Comparison of ENCODE assay signal across 13 cellular contexts in genomic region chr20:828987-829386, GRCh38. TPM values are rescaled to one million over a fixed set of nuclear protein-coding genes. Genes with fewer than 3 reads are reported as not detected.
DNase-seq lines count a peak whose midpoint lies in the region; ATAC-seq and TF ChIP-seq lines count a peak whose summit lies in the region.
"Had no signal": no experiment of that assay in that cellular context is flagged by ENCODE, and none has a peak within 500 bp of the region (broad histone marks: within the 10 kb centered on the region; RNA-seq: fewer than 3 reads in every experiment).

No MANE protein-coding gene starts in this region.

- TF ChIP-seq CTCF in fibroblast of villous mesenchyme (IDR thresholded peaks at IDR 0.05; ENCODE audit: insufficient read depth, low read depth, low read length) (no peak), WERI-Rb-1 (IDR thresholded peaks at IDR 0.05; ENCODE audit: low read depth, low read length) (no peak)

- H3K27ac ChIP-seq in WERI-Rb-1 = no peak overlapping the region

- H3K27me3 ChIP-seq in WERI-Rb-1 (ENCODE audit: insufficient read depth, low read depth, severe bottlenecking) = no peaks in the 10 kb centered on the region

- no peak overlapping the region for H3K4me3 ChIP-seq in fibroblast of villous mesenchyme (ENCODE audit: low read depth, low read length)
- no peak overlapping the region for H3K4me3 ChIP-seq in WERI-Rb-1 (ENCODE audit: low read depth, low read length)

- H3K36me3 ChIP-seq in WERI-Rb-1 = no peaks in the 10 kb centered on the region

- peak; percentile 60 for DNase-seq in activated effector memory CD4-positive, alpha-beta T cell treated with anti-CD3 and anti-CD28 coated beads, Interleukin-2, amount 50 U/mL, for 16 hours
- DNase-seq in activated effector memory CD4-positive, alpha-beta T cell treated with Interleukin-2 at 50 U/mL for 16 hours = no peak
- DNase-seq in OCI-M2 (lab: John Stamatoyannopoulos, UW; ENCODE audit: unreplicated experiment) (peak; percentile 36), fibroblast of villous mesenchyme (ENCODE audit: low read depth) (peak; percentile 55), ureter (ENCODE audit: low spot score) (peak; percentile 41), HuH-7.5 (ENCODE audit: low spot score) (no peak), WERI-Rb-1 (no peak)
- DNase-seq: ACHN, Calu3, left colon, NCI-H2081 treated with DMSO at 0.1 percent for 48 hours had no signal

- no peaks in the 10 kb centered on the region for H3K9me3 ChIP-seq in WERI-Rb-1 (ENCODE audit: severe bottlenecking)

- ATAC-seq in GM18498 (IDR thresholded peaks at IDR 0.05; ENCODE audit: unreplicated experiment) = no peak
- ATAC-seq: activated T-helper 17 cell treated with anti-CD3 and anti-CD28 coated beads, Interleukin-2, amount 50 U/mL, for 72 hours; left colon had no signal

RNA-seq across cellular contexts. Expression of gene FAM110A, which starts 4.5 kb away (rescaled TPM):
- total RNA-seq in fibroblast of villous mesenchyme (4.2 and 5.2 TPM in 2 replicates), ureter (35.1 TPM)

Comparison
In these comparisons a context has a peak if more than half of its experiments do, and no peak if none do; other contexts are left out.
1. DNase-seq: peak in activated effector memory CD4-positive, alpha-beta T cell treated with anti-CD3 and anti-CD28 coated beads, Interleukin-2, amount 50 U/mL, for 16 hours (single experiment), OCI-M2 (single experiment), fibroblast of villous mesenchyme (single experiment) and ureter (single experiment); none in activated effector memory CD4-positive, alpha-beta T cell treated with Interleukin-2 at 50 U/mL for 16 hours (single experiment), HuH-7.5 (single experiment) and WERI-Rb-1 (single experiment).